ENCODE assay signal across 24 cellular contexts in genomic region chr7:36535866-36536664, GRCh38.
DNase-seq lines count a peak whose midpoint lies in the region; ATAC-seq, FAIRE-seq and TF ChIP-seq lines count a peak whose summit lies in the region.
"Had no signal": no experiment of that assay in that cellular context is flagged by ENCODE, and none has a peak within 500 bp of the region (broad histone marks: within the 10 kb centered on the region; RNA-seq: fewer than 3 reads in every experiment).

No MANE protein-coding gene starts in this region.

- peak overlapping the region; percentile 18 for H3K4me2 ChIP-seq in astrocyte (ENCODE audit: low read length)

- no peak overlapping the region for H2AFZ ChIP-seq in astrocyte (ENCODE audit: low read depth, low read length)

- H3K4me1 ChIP-seq in astrocyte (ENCODE audit: insufficient read depth, low read length) = peaks cover 11% of the 10 kb centered on the region
- H3K4me1 ChIP-seq: breast epithelium, Caco-2, left lung had no signal

- DNase-seq in A172 (ENCODE audit: low spot score) (peak; percentile 95), HT1080 (ENCODE audit: low read depth) (peak; percentile 77), astrocyte (ENCODE audit: low read depth) (peak; percentile 69), immature natural killer cell (no peak), mesothelial cell of epicardium (ENCODE audit: low spot score in 2 of 2, unreplicated experiment in 2 of 2) (no peak), cerebellum (ENCODE audit: low spot score) (no peak)
- DNase-seq: activated CD8-positive, alpha-beta memory T cell treated with anti-CD3 and anti-CD28 coated beads, Interleukin-2, amount 50 U/mL, for 4 hours; Caco-2; cortex of kidney; DND-41; H7; left lung; NCI-H1092 treated with DMSO at 0.1 percent for 48 hours; NCI-H2029; stimulated activated CD4-positive, alpha-beta T cell treated with anti-CD3 and anti-CD28 coated beads, Interleukin-1b, Interleukin-23, amount 100 ng/mL, for 48 hours; T-helper 17 cell; WERI-Rb-1 had no signal

- H3K27ac Mint-ChIP-seq in astrocyte (ENCODE audit: unreplicated experiment) = no peak overlapping the region
- H3K27ac Mint-ChIP-seq in immature natural killer cell = peak overlapping the region in 5 of 6 donors; percentile 39 to 76 (median 45)
- no peak overlapping the region for H3K27ac Mint-ChIP-seq in mesothelial cell of epicardium
- H3K27ac Mint-ChIP-seq: activated T-helper 2 cell treated with anti-CD3 and anti-CD28 coated beads, Interferon-gamma antibody, Interleukin-2, Interleukin-4, amounts not matched to agents 10 μg/mL and 5 μg/mL and 100 μg/mL, durations not matched to agents 14 hours and 24 hours and 36 hours; nephron; progenitor cell of endocrine pancreas; stimulated activated effector memory CD8-positive, alpha-beta T cell treated with anti-CD3 and anti-CD28 coated beads, Interleukin-12 subunit alpha, Interleukin-12 subunit beta, amount 100 ng/mL, for 72 hours; T-helper 17 cell had no signal

- H3K4me1 Mint-ChIP-seq in astrocyte (ENCODE audit: low read depth, unreplicated experiment) = peaks cover 4% of the 10 kb centered on the region
- peaks cover 0 to 2% of the 10 kb centered on the region in 2 donors for H3K4me1 Mint-ChIP-seq in immature natural killer cell
- H3K4me1 Mint-ChIP-seq in mesothelial cell of epicardium = no peaks in the 10 kb centered on the region
- H3K4me1 Mint-ChIP-seq: nephron; stimulated activated effector memory CD8-positive, alpha-beta T cell treated with anti-CD3 and anti-CD28 coated beads, Interleukin-12 subunit alpha, Interleukin-12 subunit beta, amount 100 ng/mL, for 72 hours; T-helper 17 cell had no signal

- no peaks in the 10 kb centered on the region for H3K27me3 ChIP-seq in astrocyte (ENCODE audit: insufficient read depth, low read length)
- H3K27me3 ChIP-seq: breast epithelium, left lung had no signal

- H3K9me3 Mint-ChIP-seq in astrocyte (ENCODE audit: unreplicated experiment) = peaks cover 3% of the 10 kb centered on the region
- no peaks in the 10 kb centered on the region for H3K9me3 Mint-ChIP-seq in immature natural killer cell
- H3K9me3 Mint-ChIP-seq in mesothelial cell of epicardium = no peaks in the 10 kb centered on the region
- H3K9me3 Mint-ChIP-seq: activated T-helper 2 cell treated with anti-CD3 and anti-CD28 coated beads, Interferon-gamma antibody, Interleukin-2, Interleukin-4, amounts not matched to agents 10 μg/mL and 5 μg/mL and 100 μg/mL, durations not matched to agents 14 hours and 24 hours and 36 hours; nephron; stimulated activated effector memory CD8-positive, alpha-beta T cell treated with anti-CD3 and anti-CD28 coated beads, Interleukin-12 subunit alpha, Interleukin-12 subunit beta, amount 100 ng/mL, for 72 hours had no signal

- ATAC-seq in GM18519 (IDR thresholded peaks at IDR 0.05; ENCODE audit: low FRiP score, unreplicated experiment) (no peak), HG02571 (IDR thresholded peaks at IDR 0.05; ENCODE audit: unreplicated experiment) (no peak)
- ATAC-seq: left lung; stimulated activated effector memory CD8-positive, alpha-beta T cell treated with anti-CD3 and anti-CD28 coated beads, Interleukin-12 subunit alpha, Interleukin-12 subunit beta, amount 100 ng/mL, for 72 hours; T-helper 17 cell had no signal

- H3K36me3 Mint-ChIP-seq in astrocyte (ENCODE audit: low read depth, unreplicated experiment) = no peaks in the 10 kb centered on the region
- peaks cover 35 to 38% (median 37%) of the 10 kb centered on the region in 3 donors for H3K36me3 Mint-ChIP-seq in immature natural killer cell
- no peaks in the 10 kb centered on the region for H3K36me3 Mint-ChIP-seq in mesothelial cell of epicardium

- H3K9me3 ChIP-seq in astrocyte (ENCODE audit: insufficient read depth, low read depth, low read length) = no peaks in the 10 kb centered on the region
- H3K9me3 ChIP-seq: breast epithelium, Caco-2, left lung had no signal

- no peak overlapping the region for H3K9ac ChIP-seq in astrocyte (ENCODE audit: low read length)

- no peak for FAIRE-seq in astrocyte (lab: Jason Lieb, UNC)

- H3K27me3 Mint-ChIP-seq in astrocyte (ENCODE audit: low read depth, unreplicated experiment) (peaks cover 2% of the 10 kb centered on the region), immature natural killer cell (ENCODE audit: low read depth in 3 of 3) (peaks cover 4 to 33% (median 9%) of the 10 kb centered on the region in 3 donors), mesothelial cell of epicardium (ENCODE audit: low read depth) (no peaks in the 10 kb centered on the region)
- H3K27me3 Mint-ChIP-seq: progenitor cell of endocrine pancreas, T-helper 17 cell had no signal

- H3K27ac ChIP-seq in astrocyte (ENCODE audit: low read depth, low read length) = no peak overlapping the region
- H3K27ac ChIP-seq: breast epithelium, left lung, WERI-Rb-1 had no signal

- H3K4me3 Mint-ChIP-seq in astrocyte (ENCODE audit: unreplicated experiment) = no peak overlapping the region
- H3K4me3 Mint-ChIP-seq in immature natural killer cell = no peak overlapping the region
- no peak overlapping the region for H3K4me3 Mint-ChIP-seq in mesothelial cell of epicardium
- H3K4me3 Mint-ChIP-seq: nephron; stimulated activated effector memory CD8-positive, alpha-beta T cell treated with anti-CD3 and anti-CD28 coated beads, Interleukin-12 subunit alpha, Interleukin-12 subunit beta, amount 100 ng/mL, for 72 hours; T-helper 17 cell had no signal

- H3K4me3 ChIP-seq in astrocyte (ENCODE audit: insufficient read depth, low read depth, low read length) = no peak overlapping the region
- H3K4me3 ChIP-seq: breast epithelium, left lung had no signal

- TF ChIP-seq CTCF in astrocyte (IDR thresholded peaks at IDR 0.05; ENCODE audit: insufficient read depth, low read depth, low read length) (no peak), mesothelial cell of epicardium (IDR thresholded peaks at IDR 0.05; ENCODE audit: unreplicated experiment) (no peak)

- H3K79me2 ChIP-seq in astrocyte (ENCODE audit: insufficient read depth, low read length) = no peaks in the 10 kb centered on the region

- H3K36me3 ChIP-seq in astrocyte (ENCODE audit: insufficient read depth, low read length) = no peaks in the 10 kb centered on the region
- H3K36me3 ChIP-seq: breast epithelium, WERI-Rb-1 had no signal

- H4K20me1 ChIP-seq in astrocyte (ENCODE audit: insufficient read depth, low read length) = no peaks in the 10 kb centered on the region

Comparison
In these comparisons a context has a peak if more than half of its experiments do, and no peak if none do; other contexts are left out.
1. DNase-seq: peak in A172 (single experiment), HT1080 (single experiment) and astrocyte (single experiment); none in immature natural killer cell (0 of 3), mesothelial cell of epicardium (0 of 2) and cerebellum (single experiment).
2. H3K27ac Mint-ChIP-seq: peak in immature natural killer cell (5 of 6); none in astrocyte (single experiment) and mesothelial cell of epicardium (single experiment).